In the genomic region with DNA sequence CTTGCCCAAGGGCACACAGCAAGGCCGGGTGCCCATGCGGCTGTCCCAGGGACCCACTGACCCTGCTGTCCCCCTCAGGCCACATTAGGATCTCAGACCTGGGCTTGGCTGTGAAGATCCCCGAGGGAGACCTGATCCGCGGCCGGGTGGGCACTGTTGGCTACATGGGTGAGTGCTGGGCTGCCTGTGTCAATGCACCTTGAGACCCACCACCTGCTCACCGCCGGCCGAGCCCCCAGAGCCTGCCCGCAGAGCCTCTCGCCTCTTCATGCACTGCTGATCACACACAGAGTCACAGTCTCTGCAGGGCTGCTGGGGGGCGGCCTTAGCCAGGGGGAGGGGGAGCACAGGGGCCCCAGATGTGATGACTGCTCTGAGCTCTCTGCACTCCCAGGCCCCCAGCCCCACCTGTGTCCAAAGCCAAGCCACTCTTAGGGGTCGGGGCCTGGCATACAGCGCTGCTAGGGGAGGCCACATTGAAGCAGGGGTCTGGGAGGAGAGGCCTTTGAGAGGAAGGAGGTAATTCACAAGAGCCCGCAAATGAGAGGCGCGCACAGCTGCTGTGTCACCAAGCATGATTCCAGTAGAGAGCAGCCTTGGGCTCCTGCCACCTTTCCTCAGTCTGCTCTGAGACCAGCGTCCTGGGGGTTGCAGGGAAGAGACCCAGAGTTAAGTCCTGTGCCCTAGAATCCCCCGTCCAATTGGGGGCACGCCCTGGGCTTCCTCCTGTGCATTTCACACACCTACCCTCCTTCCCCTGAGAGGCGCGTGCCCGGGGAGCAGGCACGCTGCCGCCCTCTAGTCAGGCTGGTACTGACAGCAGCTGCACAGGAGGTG, we compare ENCODE assay signal across 13 cellular contexts.
DNase-seq lines count a peak whose midpoint lies in the region; ATAC-seq, FAIRE-seq and TF ChIP-seq lines count a peak whose summit lies in the region.
"Had no signal": no experiment of that assay in that cellular context is flagged by ENCODE, and none has a peak within 500 bp of the region (broad histone marks: within the 10 kb centered on the region; RNA-seq: fewer than 3 reads in every experiment).

No MANE protein-coding gene starts in this region.

- no peaks in the 10 kb centered on the region for H3K9me2 ChIP-seq in OCI-LY1 (ENCODE audit: low read depth, low read length)
- H3K9me2 ChIP-seq in MM.1S (replicated peaks; ENCODE audit: insufficient read depth, low read length), result no peaks in the 10 kb centered on the region

- 94% methylated on average over 23 of the region's 25 CpGs for WGBS in HepG2 (ENCODE audit: low lambda C conversion rate)
- 71% methylated on average over 9 of the region's 25 CpGs for WGBS in suprapubic skin

- TF ChIP-seq EP300 in HepG2 (IDR thresholded peaks at IDR 0.05; ENCODE audit: low read depth in 2 of 2, low read length in 2 of 2) (no peak), HepG2 (CRISPR knock-in tag; IDR thresholded peaks at IDR 0.05; ENCODE audit: borderline replicate concordance) (no peak), suprapubic skin (IDR thresholded peaks at IDR 0.05) (no peak)

- BruUV-seq in HepG2 (replicated peaks; lab: Mats Ljungman, UMichigan), result no TSS peak

- TF ChIP-seq POLR2A in HepG2 (IDR thresholded peaks at IDR 0.05; ENCODE audit: insufficient read depth in 1 of 2, low read depth in 2 of 2, low read length in 2 of 2) (no peak), suprapubic skin (IDR thresholded peaks at IDR 0.05) (no peak)

- DNase-seq in HepG2 (ENCODE audit: low spot score) (no peak), suprapubic skin (ENCODE audit: low spot score in 2 of 2) (peak in 1 of 2 donors; percentile 68), MM.1S (no peak), NOMO-1 (lab: John Stamatoyannopoulos, UW; ENCODE audit: unreplicated experiment in 2 of 2) (no peak)
- DNase-seq: activated gamma-delta T cell; foreskin melanocyte; NCI-H2081 treated with DMSO at 0.1 percent for 48 hours; SIG-M5; stimulated activated CD8-positive, alpha-beta memory T cell treated with anti-CD3 and anti-CD28 coated beads, Interleukin-4, amount 100 ng/mL, for 48 hours had no signal

- intact Hi-C loops in HepG2 (cut with micrococcal nuclease; ENCODE audit: unreplicated experiment), result loop anchor here (1.0 kb wide), 1 partner anchor 25 kb away; no protein-coding TSS in a partner anchor

- H2AFZ ChIP-seq in OCI-LY1 (ENCODE audit: low read length) (no peak overlapping the region), HepG2 (ENCODE audit: low read length) (no peak overlapping the region), MM.1S (ENCODE audit: low read length) (no peak overlapping the region)

- H3K9me3 ChIP-seq in OCI-LY1 (ENCODE audit: low read length) (no peaks in the 10 kb centered on the region), HepG2 (ENCODE audit: low read length) (no peaks in the 10 kb centered on the region), suprapubic skin (no peaks in the 10 kb centered on the region), MM.1S (replicated peaks; ENCODE audit: insufficient read depth, low read length) (no peaks in the 10 kb centered on the region)

- ATAC-seq in GM19043 (IDR thresholded peaks at IDR 0.05; ENCODE audit: low read depth, unreplicated experiment), result peak; percentile 45
- no peak for ATAC-seq in HepG2
- ATAC-seq in HG02763 (IDR thresholded peaks at IDR 0.05; ENCODE audit: unreplicated experiment), result no peak

- no peaks in the 10 kb centered on the region for H3K79me2 ChIP-seq in OCI-LY1 (ENCODE audit: insufficient read depth, low read length)
- no peaks in the 10 kb centered on the region for H3K79me2 ChIP-seq in HepG2 (ENCODE audit: insufficient read depth, low read length)
- H3K79me2 ChIP-seq in MM.1S (ENCODE audit: low read length), result no peaks in the 10 kb centered on the region

- H3K27ac ChIP-seq in OCI-LY1 (ENCODE audit: low read depth, low read length, poor library complexity, severe bottlenecking) (no peak overlapping the region), HepG2 (ENCODE audit: extremely low read length, insufficient read depth, low read length) (no peak overlapping the region), suprapubic skin (peak overlapping the region; percentile 23), MM.1S (ENCODE audit: low read length) (no peak overlapping the region)

- no peak for FAIRE-seq in HepG2 (lab: Jason Lieb, UNC)

- no peak for TF ChIP-seq RAD21 in HepG2 (CRISPR knock-in tag; IDR thresholded peaks at IDR 0.05)

- H3F3A ChIP-seq in OCI-LY1 (ENCODE audit: insufficient read depth, low read length) (no peaks in the 10 kb centered on the region), MM.1S (ENCODE audit: insufficient read depth, low read length) (no peaks in the 10 kb centered on the region)

- no peak overlapping the region; the same call in 1 of the 2 replicates for H3K9ac ChIP-seq in OCI-LY1 (ENCODE audit: low read length)
- no peak overlapping the region for H3K9ac ChIP-seq in HepG2 (ENCODE audit: insufficient read depth, low read depth, low read length)
- no peak overlapping the region for H3K9ac ChIP-seq in MM.1S (ENCODE audit: low read length)

- CTCF ChIA-PET in HepG2 (lab: Yijun Ruan, JAX; ENCODE audit: low intra/inter-chr PET ratio, low total read pairs), result no interaction called here

- H4K20me1 ChIP-seq in OCI-LY1 (ENCODE audit: insufficient read depth, low read length) (no peaks in the 10 kb centered on the region), HepG2 (ENCODE audit: insufficient read depth, low read length) (no peaks in the 10 kb centered on the region), MM.1S (ENCODE audit: insufficient read depth, low read length) (peaks cover 3% of the 10 kb centered on the region; the same call in 1 of the 2 replicates)

- in situ Hi-C loops in HepG2 (cut with HindIII; ENCODE audit: extremely low pct_ligation_motif_present, low pct_unique_long_range_greater_than_20kb), result loop anchor here (10.0 kb wide), 1 partner anchor 247 kb away; no protein-coding TSS in a partner anchor

- H3K4me3 ChIP-seq in OCI-LY1 (ENCODE audit: low read depth, low read length, poor library complexity, severe bottlenecking) (peak overlapping the region; percentile 26), HepG2 (replicated peaks in 1 of 3; ENCODE audit: insufficient read depth in 1 of 3, low read depth in 2 of 3, low read length in 3 of 3) (no peak overlapping the region), suprapubic skin (no peak overlapping the region), MM.1S (ENCODE audit: low read length) (no peak overlapping the region)
- H3K4me3 ChIP-seq: smooth muscle cell had no signal

- H3K4me2 ChIP-seq in OCI-LY1 (ENCODE audit: low read length), result peak overlapping the region; percentile 60
- no peak overlapping the region for H3K4me2 ChIP-seq in HepG2 (ENCODE audit: low read depth, low read length)
- no peak overlapping the region for H3K4me2 ChIP-seq in MM.1S (ENCODE audit: low read depth, low read length)
- H3K4me2 ChIP-seq: smooth muscle cell had no signal

- POLR2A ChIA-PET in HepG2 (lab: Yijun Ruan, JAX), result no interaction called here

- H3K27me3 ChIP-seq in OCI-LY1 (ENCODE audit: insufficient read depth, low read length) (no peaks in the 10 kb centered on the region), HepG2 (ENCODE audit: control insufficient read depth in 1 of 2, insufficient read depth in 2 of 2, low read length in 2 of 2) (no peaks in the 10 kb centered on the region), suprapubic skin (no peaks in the 10 kb centered on the region), MM.1S (replicated peaks; ENCODE audit: insufficient read depth, low read length) (no peaks in the 10 kb centered on the region)

- H3K36me3 ChIP-seq in OCI-LY1 (ENCODE audit: insufficient read depth, low read length) (no peaks in the 10 kb centered on the region), HepG2 (replicated peaks in 1 of 2; ENCODE audit: control insufficient read depth in 1 of 2, insufficient read depth in 2 of 2, low read length in 2 of 2) (no peaks in the 10 kb centered on the region), suprapubic skin (peaks cover 4% of the 10 kb centered on the region), MM.1S (replicated peaks; ENCODE audit: insufficient read depth, low read length) (no peaks in the 10 kb centered on the region)

- peaks cover 15% of the 10 kb centered on the region for H3K4me1 ChIP-seq in OCI-LY1 (ENCODE audit: insufficient read depth, low read length, severe bottlenecking)
- no peaks in the 10 kb centered on the region for H3K4me1 ChIP-seq in HepG2 (ENCODE audit: insufficient read depth, low read length)
- H3K4me1 ChIP-seq in suprapubic skin, result peaks cover 26% of the 10 kb centered on the region
- H3K4me1 ChIP-seq in MM.1S (ENCODE audit: low read length), result no peaks in the 10 kb centered on the region

- peak; percentile 57 for TF ChIP-seq CTCF in OCI-LY1 (IDR thresholded peaks at IDR 0.05; ENCODE audit: low read length)
- no peak for TF ChIP-seq CTCF in HepG2 (CRISPR knock-in tag; IDR thresholded peaks at IDR 0.05)
- TF ChIP-seq CTCF in suprapubic skin (IDR thresholded peaks at IDR 0.05), result no peak
- no peak for TF ChIP-seq CTCF in MM.1S (IDR thresholded peaks at IDR 0.05; ENCODE audit: low read length)

TF ChIP-seq in HepG2, 621 proteins besides CTCF, POLR2A, EP300 and RAD21:
- TF ChIP-seq AGO2 (optimal IDR thresholded peaks at IDR 0.05; ENCODE audit: low read depth, low read length), result peak; percentile 40
- no peak for TF ChIP-seq SATB2 (CRISPR knock-in tag; IDR thresholded peaks at IDR 0.05)
